In the genomic region with DNA sequence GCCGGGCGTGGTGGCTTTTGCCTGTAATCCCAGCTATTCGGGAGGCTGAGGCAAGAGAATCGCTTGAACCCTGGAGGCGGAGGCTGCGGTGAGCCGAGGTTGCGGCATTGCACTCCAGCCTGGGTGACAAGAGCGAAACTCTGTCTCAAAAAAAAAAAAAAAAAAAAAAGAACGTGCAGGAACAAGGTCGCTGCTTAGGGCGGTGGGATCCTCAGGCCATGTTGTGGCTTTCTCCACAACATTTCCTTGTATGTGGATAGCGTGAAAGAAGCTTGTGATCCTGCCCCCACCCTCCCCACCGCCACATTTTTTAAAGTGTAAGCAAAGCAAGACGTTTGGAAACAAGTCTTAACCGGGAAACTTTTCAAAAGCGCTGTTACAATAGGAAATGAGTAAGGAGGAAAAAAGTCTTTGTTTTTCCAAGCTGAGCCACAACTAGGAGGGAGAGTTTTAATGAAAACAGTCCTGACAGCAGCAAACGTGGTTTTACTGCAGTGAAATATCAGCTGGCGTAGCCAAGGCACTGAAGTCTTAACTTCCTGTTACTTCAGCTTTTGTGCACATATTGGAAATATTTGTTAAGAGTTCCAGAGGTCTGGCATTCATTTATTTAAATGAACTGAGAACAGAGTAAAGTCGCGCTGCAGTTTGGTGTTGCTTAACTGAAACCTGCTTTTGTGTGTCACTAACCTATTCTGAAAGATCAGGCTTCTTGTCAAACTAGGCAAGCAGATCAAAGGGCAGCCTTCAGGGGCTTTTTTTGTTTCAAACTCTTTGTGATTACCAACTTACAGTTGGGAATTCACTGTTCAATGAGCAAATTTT, we compare ENCODE assay signal across 1 cellular context.
TF ChIP-seq lines count a peak whose summit lies in the region.

No MANE protein-coding gene starts in this region.

TF ChIP-seq in GM12878, 131 proteins besides CTCF, POLR2A, EP300 and RAD21 (continued from another document and continues in another):
- TF ChIP-seq, protein P1, sequence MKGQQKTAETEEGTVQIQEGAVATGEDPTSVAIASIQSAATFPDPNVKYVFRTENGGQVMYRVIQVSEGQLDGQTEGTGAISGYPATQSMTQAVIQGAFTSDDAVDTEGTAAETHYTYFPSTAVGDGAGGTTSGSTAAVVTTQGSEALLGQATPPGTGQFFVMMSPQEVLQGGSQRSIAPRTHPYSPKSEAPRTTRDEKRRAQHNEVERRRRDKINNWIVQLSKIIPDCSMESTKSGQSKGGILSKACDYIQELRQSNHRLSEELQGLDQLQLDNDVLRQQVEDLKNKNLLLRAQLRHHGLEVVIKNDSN (IDR thresholded peaks at IDR 0.05; ENCODE audit: borderline replicate concordance, extremely low read length, insufficient read depth, low read depth, low read length) = no peak
- TF ChIP-seq MXI1 (IDR thresholded peaks at IDR 0.05; ENCODE audit: low read depth, low read length) = peak; percentile 64; the same call in 1 of the 2 replicates
- TF ChIP-seq ZNF622 (IDR thresholded peaks at IDR 0.05) = no peak
- TF ChIP-seq, protein P2, sequence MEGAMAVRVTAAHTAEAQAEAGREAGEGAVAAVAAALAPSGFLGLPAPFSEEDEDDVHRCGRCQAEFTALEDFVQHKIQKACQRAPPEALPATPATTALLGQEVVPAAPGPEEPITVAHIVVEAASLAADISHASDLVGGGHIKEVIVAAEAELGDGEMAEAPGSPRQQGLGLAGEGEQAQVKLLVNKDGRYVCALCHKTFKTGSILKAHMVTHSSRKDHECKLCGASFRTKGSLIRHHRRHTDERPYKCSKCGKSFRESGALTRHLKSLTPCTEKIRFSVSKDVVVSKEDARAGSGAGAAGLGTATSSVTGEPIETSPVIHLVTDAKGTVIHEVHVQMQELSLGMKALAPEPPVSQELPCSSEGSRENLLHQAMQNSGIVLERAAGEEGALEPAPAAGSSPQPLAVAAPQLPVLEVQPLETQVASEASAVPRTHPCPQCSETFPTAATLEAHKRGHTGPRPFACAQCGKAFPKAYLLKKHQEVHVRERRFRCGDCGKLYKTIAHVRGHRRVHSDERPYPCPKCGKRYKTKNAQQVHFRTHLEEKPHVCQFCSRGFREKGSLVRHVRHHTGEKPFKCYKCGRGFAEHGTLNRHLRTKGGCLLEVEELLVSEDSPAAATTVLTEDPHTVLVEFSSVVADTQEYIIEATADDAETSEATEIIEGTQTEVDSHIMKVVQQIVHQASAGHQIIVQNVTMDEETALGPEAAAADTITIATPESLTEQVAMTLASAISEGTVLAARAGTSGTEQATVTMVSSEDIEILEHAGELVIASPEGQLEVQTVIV (IDR thresholded peaks at IDR 0.05; ENCODE audit: borderline replicate concordance, partially characterized antibody) = no peak
- TF ChIP-seq, protein P3, sequence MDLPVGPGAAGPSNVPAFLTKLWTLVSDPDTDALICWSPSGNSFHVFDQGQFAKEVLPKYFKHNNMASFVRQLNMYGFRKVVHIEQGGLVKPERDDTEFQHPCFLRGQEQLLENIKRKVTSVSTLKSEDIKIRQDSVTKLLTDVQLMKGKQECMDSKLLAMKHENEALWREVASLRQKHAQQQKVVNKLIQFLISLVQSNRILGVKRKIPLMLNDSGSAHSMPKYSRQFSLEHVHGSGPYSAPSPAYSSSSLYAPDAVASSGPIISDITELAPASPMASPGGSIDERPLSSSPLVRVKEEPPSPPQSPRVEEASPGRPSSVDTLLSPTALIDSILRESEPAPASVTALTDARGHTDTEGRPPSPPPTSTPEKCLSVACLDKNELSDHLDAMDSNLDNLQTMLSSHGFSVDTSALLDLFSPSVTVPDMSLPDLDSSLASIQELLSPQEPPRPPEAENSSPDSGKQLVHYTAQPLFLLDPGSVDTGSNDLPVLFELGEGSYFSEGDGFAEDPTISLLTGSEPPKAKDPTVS (IDR thresholded peaks at IDR 0.05; ENCODE audit: low read depth, low read length) = no peak
- TF ChIP-seq NR2C1 (IDR thresholded peaks at IDR 0.05) = no peak
- no peak for TF ChIP-seq RCOR1 (conservative IDR thresholded peaks at IDR 0.05; ENCODE audit: low read depth, low read length)
- no peak for TF ChIP-seq STAT1 (conservative IDR thresholded peaks at IDR 0.05)
- TF ChIP-seq, protein P4, sequence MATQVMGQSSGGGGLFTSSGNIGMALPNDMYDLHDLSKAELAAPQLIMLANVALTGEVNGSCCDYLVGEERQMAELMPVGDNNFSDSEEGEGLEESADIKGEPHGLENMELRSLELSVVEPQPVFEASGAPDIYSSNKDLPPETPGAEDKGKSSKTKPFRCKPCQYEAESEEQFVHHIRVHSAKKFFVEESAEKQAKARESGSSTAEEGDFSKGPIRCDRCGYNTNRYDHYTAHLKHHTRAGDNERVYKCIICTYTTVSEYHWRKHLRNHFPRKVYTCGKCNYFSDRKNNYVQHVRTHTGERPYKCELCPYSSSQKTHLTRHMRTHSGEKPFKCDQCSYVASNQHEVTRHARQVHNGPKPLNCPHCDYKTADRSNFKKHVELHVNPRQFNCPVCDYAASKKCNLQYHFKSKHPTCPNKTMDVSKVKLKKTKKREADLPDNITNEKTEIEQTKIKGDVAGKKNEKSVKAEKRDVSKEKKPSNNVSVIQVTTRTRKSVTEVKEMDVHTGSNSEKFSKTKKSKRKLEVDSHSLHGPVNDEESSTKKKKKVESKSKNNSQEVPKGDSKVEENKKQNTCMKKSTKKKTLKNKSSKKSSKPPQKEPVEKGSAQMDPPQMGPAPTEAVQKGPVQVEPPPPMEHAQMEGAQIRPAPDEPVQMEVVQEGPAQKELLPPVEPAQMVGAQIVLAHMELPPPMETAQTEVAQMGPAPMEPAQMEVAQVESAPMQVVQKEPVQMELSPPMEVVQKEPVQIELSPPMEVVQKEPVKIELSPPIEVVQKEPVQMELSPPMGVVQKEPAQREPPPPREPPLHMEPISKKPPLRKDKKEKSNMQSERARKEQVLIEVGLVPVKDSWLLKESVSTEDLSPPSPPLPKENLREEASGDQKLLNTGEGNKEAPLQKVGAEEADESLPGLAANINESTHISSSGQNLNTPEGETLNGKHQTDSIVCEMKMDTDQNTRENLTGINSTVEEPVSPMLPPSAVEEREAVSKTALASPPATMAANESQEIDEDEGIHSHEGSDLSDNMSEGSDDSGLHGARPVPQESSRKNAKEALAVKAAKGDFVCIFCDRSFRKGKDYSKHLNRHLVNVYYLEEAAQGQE (IDR thresholded peaks at IDR 0.05; ENCODE audit: low read depth, low read length) = no peak
- TF ChIP-seq, protein P5, sequence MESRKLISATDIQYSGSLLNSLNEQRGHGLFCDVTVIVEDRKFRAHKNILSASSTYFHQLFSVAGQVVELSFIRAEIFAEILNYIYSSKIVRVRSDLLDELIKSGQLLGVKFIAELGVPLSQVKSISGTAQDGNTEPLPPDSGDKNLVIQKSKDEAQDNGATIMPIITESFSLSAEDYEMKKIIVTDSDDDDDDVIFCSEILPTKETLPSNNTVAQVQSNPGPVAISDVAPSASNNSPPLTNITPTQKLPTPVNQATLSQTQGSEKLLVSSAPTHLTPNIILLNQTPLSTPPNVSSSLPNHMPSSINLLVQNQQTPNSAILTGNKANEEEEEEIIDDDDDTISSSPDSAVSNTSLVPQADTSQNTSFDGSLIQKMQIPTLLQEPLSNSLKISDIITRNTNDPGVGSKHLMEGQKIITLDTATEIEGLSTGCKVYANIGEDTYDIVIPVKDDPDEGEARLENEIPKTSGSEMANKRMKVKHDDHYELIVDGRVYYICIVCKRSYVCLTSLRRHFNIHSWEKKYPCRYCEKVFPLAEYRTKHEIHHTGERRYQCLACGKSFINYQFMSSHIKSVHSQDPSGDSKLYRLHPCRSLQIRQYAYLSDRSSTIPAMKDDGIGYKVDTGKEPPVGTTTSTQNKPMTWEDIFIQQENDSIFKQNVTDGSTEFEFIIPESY (IDR thresholded peaks at IDR 0.05) = no peak
- TF ChIP-seq NR2F1 (conservative IDR thresholded peaks at IDR 0.05) = peak; percentile 48
- no peak for TF ChIP-seq ZNF384 (IDR thresholded peaks at IDR 0.05; ENCODE audit: borderline replicate concordance, low read depth, low read length)
- no peak for TF ChIP-seq RUNX3 (IDR thresholded peaks at IDR 0.05; ENCODE audit: low read length)
- TF ChIP-seq, protein P6, sequence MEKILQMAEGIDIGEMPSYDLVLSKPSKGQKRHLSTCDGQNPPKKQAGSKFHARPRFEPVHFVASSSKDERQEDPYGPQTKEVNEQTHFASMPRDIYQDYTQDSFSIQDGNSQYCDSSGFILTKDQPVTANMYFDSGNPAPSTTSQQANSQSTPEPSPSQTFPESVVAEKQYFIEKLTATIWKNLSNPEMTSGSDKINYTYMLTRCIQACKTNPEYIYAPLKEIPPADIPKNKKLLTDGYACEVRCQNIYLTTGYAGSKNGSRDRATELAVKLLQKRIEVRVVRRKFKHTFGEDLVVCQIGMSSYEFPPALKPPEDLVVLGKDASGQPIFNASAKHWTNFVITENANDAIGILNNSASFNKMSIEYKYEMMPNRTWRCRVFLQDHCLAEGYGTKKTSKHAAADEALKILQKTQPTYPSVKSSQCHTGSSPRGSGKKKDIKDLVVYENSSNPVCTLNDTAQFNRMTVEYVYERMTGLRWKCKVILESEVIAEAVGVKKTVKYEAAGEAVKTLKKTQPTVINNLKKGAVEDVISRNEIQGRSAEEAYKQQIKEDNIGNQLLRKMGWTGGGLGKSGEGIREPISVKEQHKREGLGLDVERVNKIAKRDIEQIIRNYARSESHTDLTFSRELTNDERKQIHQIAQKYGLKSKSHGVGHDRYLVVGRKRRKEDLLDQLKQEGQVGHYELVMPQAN (conservative IDR thresholded peaks at IDR 0.05) = peak; percentile 54; the same call in 1 of the 2 replicates
- TF ChIP-seq, protein P7, sequence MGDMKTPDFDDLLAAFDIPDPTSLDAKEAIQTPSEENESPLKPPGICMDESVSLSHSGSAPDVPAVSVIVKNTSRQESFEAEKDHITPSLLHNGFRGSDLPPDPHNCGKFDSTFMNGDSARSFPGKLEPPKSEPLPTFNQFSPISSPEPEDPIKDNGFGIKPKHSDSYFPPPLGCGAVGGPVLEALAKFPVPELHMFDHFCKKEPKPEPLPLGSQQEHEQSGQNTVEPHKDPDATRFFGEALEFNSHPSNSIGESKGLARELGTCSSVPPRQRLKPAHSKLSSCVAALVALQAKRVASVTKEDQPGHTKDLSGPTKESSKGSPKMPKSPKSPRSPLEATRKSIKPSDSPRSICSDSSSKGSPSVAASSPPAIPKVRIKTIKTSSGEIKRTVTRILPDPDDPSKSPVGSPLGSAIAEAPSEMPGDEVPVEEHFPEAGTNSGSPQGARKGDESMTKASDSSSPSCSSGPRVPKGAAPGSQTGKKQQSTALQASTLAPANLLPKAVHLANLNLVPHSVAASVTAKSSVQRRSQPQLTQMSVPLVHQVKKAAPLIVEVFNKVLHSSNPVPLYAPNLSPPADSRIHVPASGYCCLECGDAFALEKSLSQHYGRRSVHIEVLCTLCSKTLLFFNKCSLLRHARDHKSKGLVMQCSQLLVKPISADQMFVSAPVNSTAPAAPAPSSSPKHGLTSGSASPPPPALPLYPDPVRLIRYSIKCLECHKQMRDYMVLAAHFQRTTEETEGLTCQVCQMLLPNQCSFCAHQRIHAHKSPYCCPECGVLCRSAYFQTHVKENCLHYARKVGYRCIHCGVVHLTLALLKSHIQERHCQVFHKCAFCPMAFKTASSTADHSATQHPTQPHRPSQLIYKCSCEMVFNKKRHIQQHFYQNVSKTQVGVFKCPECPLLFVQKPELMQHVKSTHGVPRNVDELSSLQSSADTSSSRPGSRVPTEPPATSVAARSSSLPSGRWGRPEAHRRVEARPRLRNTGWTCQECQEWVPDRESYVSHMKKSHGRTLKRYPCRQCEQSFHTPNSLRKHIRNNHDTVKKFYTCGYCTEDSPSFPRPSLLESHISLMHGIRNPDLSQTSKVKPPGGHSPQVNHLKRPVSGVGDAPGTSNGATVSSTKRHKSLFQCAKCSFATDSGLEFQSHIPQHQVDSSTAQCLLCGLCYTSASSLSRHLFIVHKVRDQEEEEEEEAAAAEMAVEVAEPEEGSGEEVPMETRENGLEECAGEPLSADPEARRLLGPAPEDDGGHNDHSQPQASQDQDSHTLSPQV (IDR thresholded peaks at IDR 0.05) = no peak
- TF ChIP-seq ZSCAN29 (IDR thresholded peaks at IDR 0.05) = no peak
- peak; percentile 29 to 57; a peak in 3 of 4 replicates for TF ChIP-seq IKZF2 (IDR thresholded peaks at IDR 0.05)
- no peak for TF ChIP-seq BMI1 (IDR thresholded peaks at IDR 0.05; ENCODE audit: borderline replicate concordance)
- TF ChIP-seq, protein P8, sequence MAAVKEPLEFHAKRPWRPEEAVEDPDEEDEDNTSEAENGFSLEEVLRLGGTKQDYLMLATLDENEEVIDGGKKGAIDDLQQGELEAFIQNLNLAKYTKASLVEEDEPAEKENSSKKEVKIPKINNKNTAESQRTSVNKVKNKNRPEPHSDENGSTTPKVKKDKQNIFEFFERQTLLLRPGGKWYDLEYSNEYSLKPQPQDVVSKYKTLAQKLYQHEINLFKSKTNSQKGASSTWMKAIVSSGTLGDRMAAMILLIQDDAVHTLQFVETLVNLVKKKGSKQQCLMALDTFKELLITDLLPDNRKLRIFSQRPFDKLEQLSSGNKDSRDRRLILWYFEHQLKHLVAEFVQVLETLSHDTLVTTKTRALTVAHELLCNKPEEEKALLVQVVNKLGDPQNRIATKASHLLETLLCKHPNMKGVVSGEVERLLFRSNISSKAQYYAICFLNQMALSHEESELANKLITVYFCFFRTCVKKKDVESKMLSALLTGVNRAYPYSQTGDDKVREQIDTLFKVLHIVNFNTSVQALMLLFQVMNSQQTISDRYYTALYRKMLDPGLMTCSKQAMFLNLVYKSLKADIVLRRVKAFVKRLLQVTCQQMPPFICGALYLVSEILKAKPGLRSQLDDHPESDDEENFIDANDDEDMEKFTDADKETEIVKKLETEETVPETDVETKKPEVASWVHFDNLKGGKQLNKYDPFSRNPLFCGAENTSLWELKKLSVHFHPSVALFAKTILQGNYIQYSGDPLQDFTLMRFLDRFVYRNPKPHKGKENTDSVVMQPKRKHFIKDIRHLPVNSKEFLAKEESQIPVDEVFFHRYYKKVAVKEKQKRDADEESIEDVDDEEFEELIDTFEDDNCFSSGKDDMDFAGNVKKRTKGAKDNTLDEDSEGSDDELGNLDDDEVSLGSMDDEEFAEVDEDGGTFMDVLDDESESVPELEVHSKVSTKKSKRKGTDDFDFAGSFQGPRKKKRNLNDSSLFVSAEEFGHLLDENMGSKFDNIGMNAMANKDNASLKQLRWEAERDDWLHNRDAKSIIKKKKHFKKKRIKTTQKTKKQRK (IDR thresholded peaks at IDR 0.05; ENCODE audit: low read depth, low read length) = no peak
- no peak for TF ChIP-seq PAX5 (IDR thresholded peaks at IDR 0.05; ENCODE audit: borderline replicate concordance, low read depth, low read length)
- TF ChIP-seq JUNB (IDR thresholded peaks at IDR 0.05) = 0 out of 2 replicates have a peak, but pooled peaks have one; percentile 12
- TF ChIP-seq CEBPB (IDR thresholded peaks at IDR 0.05; ENCODE audit: borderline replicate concordance in 1 of 2, low read depth in 2 of 2, low read length in 2 of 2) = 0 out of 4 replicates have a peak, but pooled peaks of 1 of the 2 experiments have one; percentile 30
- TF ChIP-seq NFYA (IDR thresholded peaks at IDR 0.05; ENCODE audit: borderline replicate concordance, low read depth, low read length) = no peak
- no peak for TF ChIP-seq GATAD2B (conservative IDR thresholded peaks at IDR 0.05; ENCODE audit: low read depth)
- TF ChIP-seq ESRRA (IDR thresholded peaks at IDR 0.05; ENCODE audit: low read length) = no peak
